ENCODE assay signal across 27 cellular contexts in the genomic region with DNA sequence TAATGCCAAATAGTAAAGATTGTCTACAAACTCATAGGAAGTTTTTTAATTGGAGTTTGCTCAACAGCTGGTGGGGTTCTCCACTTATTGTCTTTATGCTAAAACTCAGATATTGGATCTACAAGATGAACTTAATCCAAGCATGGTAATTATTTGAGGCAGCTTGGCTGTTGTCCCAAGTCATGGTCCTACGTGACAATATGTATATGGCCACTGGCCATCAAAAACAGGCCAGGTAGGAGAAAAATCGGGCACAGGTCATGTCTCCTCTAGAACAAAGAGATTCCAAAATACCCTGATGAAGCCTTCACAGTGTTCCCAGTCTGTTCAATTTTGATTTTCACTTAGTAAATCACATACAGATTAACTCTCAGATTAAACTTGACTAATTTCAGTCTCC.
"Had no signal": no experiment of that assay in that cellular context is flagged by ENCODE, and none has a peak within 500 bp of the region (broad histone marks: within the 10 kb centered on the region; RNA-seq: fewer than 3 reads in every experiment).

No MANE protein-coding gene starts in this region.

- DNase-seq: stimulated activated CD4-positive, alpha-beta T cell treated with anti-CD3 and anti-CD28 coated beads, Interleukin-2, amount 100 ng/mL, for 48 hours; stimulated activated CD4-positive, alpha-beta T cell treated with anti-CD3 and anti-CD28 coated beads, Interleukin-4, amount 100 ng/mL, for 1 hour; stimulated activated CD4-positive, alpha-beta T cell treated with anti-CD3 and anti-CD28 coated beads, Interleukin-4, amount 100 ng/mL, for 24 hours; stimulated activated CD4-positive, alpha-beta T cell treated with anti-CD3 and anti-CD28 coated beads, Interleukin-4, amount 100 ng/mL, for 4 hours; stimulated activated CD8-positive, alpha-beta memory T cell treated with anti-CD3 and anti-CD28 coated beads, Interleukin-4, amount 100 ng/mL, for 48 hours; stimulated activated naive B cell treated with anti-CD40 and anti-IgM and Interleukin-4, amounts not matched to agents 10 μg/mL and 1 μg/mL and 100 μg/mL, for 72 hours; stimulated activated naive CD4-positive, alpha-beta T cell; stimulated activated naive CD4-positive, alpha-beta T cell treated with Interleukin-2 at 50 U/mL for 16 hours; stimulated activated naive CD8-positive, alpha-beta T cell treated with anti-CD3 and anti-CD28 coated beads, Interleukin-15, amount 100 ng/mL, for 72 hours; stimulated activated naive CD8-positive, alpha-beta T cell treated with anti-CD3 and anti-CD28 coated beads, Interleukin-15, Interleukin-2, amounts not matched to agents 100 U/mL and 50 U/mL, for 24 hours; stomach; substantia nigra; testis; thyroid gland; tibial artery; transverse colon; trophoblast cell; upper lobe of left lung; upper lobe of right lung; uterus had no signal

- ATAC-seq: stimulated activated effector memory CD8-positive, alpha-beta T cell treated with anti-CD3 and anti-CD28 coated beads, Interleukin-12 subunit alpha, Interleukin-12 subunit beta, amount 100 ng/mL, for 72 hours; stimulated activated memory B cell treated with anti-CD40 and anti-IgM and Interleukin-4, amounts not matched to agents 10 μg/mL and 1 μg/mL and 100 μg/mL, for 72 hours; stimulated activated naive B cell treated with anti-CD40 and anti-IgM and Interleukin-4, amounts not matched to agents 10 μg/mL and 1 μg/mL and 100 μg/mL, for 72 hours; stimulated activated naive CD8-positive, alpha-beta T cell treated with anti-CD3 and anti-CD28 coated beads, Interleukin-15, amount 100 ng/mL, for 72 hours; stimulated activated naive CD8-positive, alpha-beta T cell treated with anti-CD3 and anti-CD28 coated beads, Interleukin-15, Interleukin-2, amounts not matched to agents 100 U/mL and 50 U/mL, for 24 hours; upper lobe of right lung had no signal

- H3K4me3 ChIP-seq: stomach, suprapubic skin, testis, thoracic aorta, thyroid gland, tibial artery, tibial nerve, transverse colon, upper lobe of left lung, upper lobe of right lung, uterus, vagina had no signal

- H3K4me1 ChIP-seq: stomach, suprapubic skin, testis, tibial nerve, upper lobe of left lung, upper lobe of right lung, uterus, vagina had no signal

- H3K36me3 ChIP-seq: stomach, suprapubic skin, thoracic aorta, thyroid gland, tibial artery, tibial nerve, transverse colon, upper lobe of left lung, upper lobe of right lung, uterus, vagina had no signal

- H3K27me3 ChIP-seq: stomach, suprapubic skin, testis, thyroid gland, tibial artery, tibial nerve, transverse colon, upper lobe of left lung, upper lobe of right lung, uterus, vagina had no signal

- H3K27ac ChIP-seq: stomach, suprapubic skin, testis, thoracic aorta, thyroid gland, tibial artery, tibial nerve, transverse colon, upper lobe of left lung, upper lobe of right lung, uterus, vagina had no signal

- H3K9me3 ChIP-seq: stomach, suprapubic skin, testis, thoracic aorta, thyroid gland, tibial artery, tibial nerve, transverse colon, upper lobe of left lung, upper lobe of right lung, uterus, vagina had no signal

- FAIRE-seq: urothelium cell line had no signal
